18 cellular contexts compared by ENCODE assay signal in the genomic region with DNA sequence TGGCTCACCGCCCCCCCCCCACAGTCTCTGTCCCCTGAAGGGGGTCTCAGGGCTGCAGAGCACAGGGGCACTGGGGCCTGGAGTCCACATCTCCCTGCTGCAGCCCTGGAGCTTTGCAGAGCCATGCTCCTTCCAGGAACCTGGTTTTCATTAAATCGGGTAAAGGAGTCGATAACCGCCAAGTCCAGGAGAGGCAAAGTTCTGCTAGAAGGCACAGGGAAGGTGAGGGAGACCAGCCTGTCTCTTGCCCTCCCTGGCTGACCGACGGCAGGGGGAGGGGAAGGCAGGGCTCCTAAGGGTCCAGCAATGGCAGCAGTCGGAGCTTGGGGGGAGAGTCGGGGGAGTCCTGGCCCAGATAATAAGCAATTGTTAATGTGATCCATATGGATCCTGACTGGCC. TPM values are rescaled to one million over a fixed set of nuclear protein-coding genes. Genes with fewer than 3 reads are reported as not detected.
DNase-seq lines count a peak whose midpoint lies in the region; ATAC-seq and TF ChIP-seq lines count a peak whose summit lies in the region.
"Had no signal": no experiment of that assay in that cellular context is flagged by ENCODE, and none has a peak within 500 bp of the region (broad histone marks: within the 10 kb centered on the region; RNA-seq: fewer than 3 reads in every experiment).

No MANE protein-coding gene starts in this region.

- H3K18ac ChIP-seq in neuronal stem cell (ENCODE audit: low read length) = peak overlapping the region; percentile 25

- no peaks in the 10 kb centered on the region for H3K9me3 ChIP-seq in Caco-2
- H3K9me3 ChIP-seq in neuronal stem cell (replicated peaks in 1 of 2; ENCODE audit: control insufficient read depth in 2 of 2, insufficient read depth in 1 of 2, low read depth in 1 of 2, low read length in 2 of 2) = no peaks in the 10 kb centered on the region

- no peaks in the 10 kb centered on the region for H3K27me3 Mint-ChIP-seq in Caco-2 (ENCODE audit: insufficient read depth, unreplicated experiment)
- H3K27me3 Mint-ChIP-seq in effector memory CD8-positive, alpha-beta T cell = peaks cover 54 to 74% of the 10 kb centered on the region in 2 donors
- peaks cover 7 to 28% (median 12%) of the 10 kb centered on the region in 3 donors for H3K27me3 Mint-ChIP-seq in immature natural killer cell (ENCODE audit: low read depth in 3 of 3)

- H3K4me2 ChIP-seq in neuronal stem cell (ENCODE audit: insufficient read depth, low read length, poor library complexity, severe bottlenecking) = no peak overlapping the region

- H3K36me3 ChIP-seq in Caco-2 (ENCODE audit: control insufficient read depth, insufficient read depth, low read length) = no peaks in the 10 kb centered on the region
- H3K36me3 ChIP-seq in neuronal stem cell (replicated peaks in 1 of 2; ENCODE audit: control insufficient read depth in 2 of 2, insufficient read depth in 2 of 2, low read length in 2 of 2) = peaks cover 2 to 54% of the 10 kb centered on the region in 2 donors

- intact Hi-C loops in Caco-2 (cut with micrococcal nuclease; ENCODE audit: unreplicated experiment) = loop anchor here (2.0 kb wide), 1 partner anchor 21 kb away; no protein-coding TSS in a partner anchor

- H3K4me1 ChIP-seq in Caco-2 = peaks cover 48% of the 10 kb centered on the region
- peaks cover 22 to 40% of the 10 kb centered on the region in 2 donors for H3K4me1 ChIP-seq in neuronal stem cell (ENCODE audit: control insufficient read depth in 2 of 2, insufficient read depth in 1 of 2, low read depth in 1 of 2, low read length in 2 of 2)

- H3K4me3 ChIP-seq in Caco-2 (ENCODE audit: low read depth, low read length) = no peak overlapping the region
- H3K4me3 ChIP-seq in neuronal stem cell (ENCODE audit: low read length in 2 of 2) = no peak overlapping the region
- H3K4me3 ChIP-seq: GM23248, K562 had no signal

- no peak for ATAC-seq in effector memory CD8-positive, alpha-beta T cell (replicated peaks)
- ATAC-seq: K562 had no signal

- H3K4me1 Mint-ChIP-seq in Caco-2 (ENCODE audit: low read depth, unreplicated experiment) (peaks cover 17% of the 10 kb centered on the region), immature natural killer cell (peaks cover 8 to 12% of the 10 kb centered on the region in 2 donors)
- peaks cover 0 to 7% of the 10 kb centered on the region in 2 donors for H3K4me1 Mint-ChIP-seq in effector memory CD8-positive, alpha-beta T cell (ENCODE audit: low read depth in 2 of 2)

- H3K4ac ChIP-seq in neuronal stem cell (ENCODE audit: low read length) = no peak overlapping the region

- H4K8ac ChIP-seq in neuronal stem cell (ENCODE audit: low read depth, low read length) = no peak overlapping the region

- no peaks in the 10 kb centered on the region for H3K9me3 Mint-ChIP-seq in Caco-2 (ENCODE audit: unreplicated experiment)
- no peaks in the 10 kb centered on the region for H3K9me3 Mint-ChIP-seq in effector memory CD8-positive, alpha-beta T cell
- H3K9me3 Mint-ChIP-seq in immature natural killer cell = no peaks in the 10 kb centered on the region
- H3K9me3 Mint-ChIP-seq: CD4-positive, alpha-beta memory T cell had no signal

- no peak overlapping the region for H3K9ac ChIP-seq in neuronal stem cell (ENCODE audit: low read depth, low read length, poor library complexity)
- H3K9ac ChIP-seq: GM23248 had no signal

- no peak overlapping the region for H2AFZ ChIP-seq in neuronal stem cell (ENCODE audit: low read length)
- H2AFZ ChIP-seq: GM23248 had no signal

- no peak overlapping the region for H2BK5ac ChIP-seq in neuronal stem cell (ENCODE audit: low read length)

- H3K36me3 Mint-ChIP-seq in Caco-2 (ENCODE audit: insufficient read depth, unreplicated experiment) = no peaks in the 10 kb centered on the region
- no peaks in the 10 kb centered on the region for H3K36me3 Mint-ChIP-seq in effector memory CD8-positive, alpha-beta T cell (ENCODE audit: insufficient read depth)
- H3K36me3 Mint-ChIP-seq in immature natural killer cell = no peaks in the 10 kb centered on the region
- H3K36me3 Mint-ChIP-seq: CD4-positive, alpha-beta memory T cell had no signal

- H3K27me3 ChIP-seq in Caco-2 (replicated peaks; ENCODE audit: control insufficient read depth, insufficient read depth, low read length) (no peaks in the 10 kb centered on the region), neuronal stem cell (ENCODE audit: control insufficient read depth in 3 of 3, insufficient read depth in 3 of 3, low read depth in 1 of 3, low read length in 3 of 3) (no peaks in the 10 kb centered on the region)

- no peak for DNase-seq in Caco-2
- DNase-seq in effector memory CD8-positive, alpha-beta T cell = no peak
- no peak for DNase-seq in immature natural killer cell
- DNase-seq in neuronal stem cell (ENCODE audit: low spot score) = no peak
- no peak for DNase-seq in NCI-H128 (lab: John Stamatoyannopoulos, UW; ENCODE audit: unreplicated experiment)
- no peak for DNase-seq in GOT3 (lab: John Stamatoyannopoulos, UW)
- no peak for DNase-seq in NCI-H510A treated with DMSO at 0.1 percent for 48 hours (lab: John Stamatoyannopoulos, UW)
- DNase-seq in NCI-H82 treated with DMSO at 0.1 percent for 48 hours (lab: John Stamatoyannopoulos, UW; ENCODE audit: unreplicated experiment) = no peak
- DNase-seq: CD4-positive, alpha-beta memory T cell; GM23248; NCI-H1105; NCI-H1694 treated with DMSO at 0.1 percent for 48 hours; NCI-H774; SHP77 treated with DMSO at 0.1 percent for 48 hours had no signal

- H2BK120ac ChIP-seq in neuronal stem cell (ENCODE audit: low read depth, low read length) = no peak overlapping the region

- CTCF ChIA-PET in Caco-2 (lab: Charles Lee) = interaction anchor here (0.7 to 2.2 kb wide), 4 partner anchors 22 to 30 kb away, joined by 3 to 7 read pairs (median 4); no protein-coding TSS in a partner anchor

- no TSS peak for BruUV-seq in Caco-2 (replicated peaks; lab: Mats Ljungman, UMichigan)

- POLR2A ChIA-PET in Caco-2 (lab: Charles Lee) = no interaction called here

- H3K14ac ChIP-seq in neuronal stem cell (ENCODE audit: low read length) = no peak overlapping the region

- peak overlapping the region; percentile 31 for H2AK5ac ChIP-seq in neuronal stem cell (ENCODE audit: low read depth, low read length)

- H4K91ac ChIP-seq in neuronal stem cell (ENCODE audit: low read depth, low read length, poor library complexity) = no peak overlapping the region

- no peak overlapping the region for H2BK15ac ChIP-seq in neuronal stem cell (ENCODE audit: low read length)

- no CpG with 5 or more reads among the region's 8 CpGs for WGBS in neuronal stem cell (ENCODE audit: extremely low coverage in 2 of 2, insufficient read length in 2 of 2, insufficient replicate concordance in 1 of 2), 2 donors

- H3K23ac ChIP-seq in neuronal stem cell (ENCODE audit: low read depth, low read length, poor library complexity) = no peak overlapping the region

- H3K27ac Mint-ChIP-seq in Caco-2 (ENCODE audit: unreplicated experiment) (peak overlapping the region; percentile 74), immature natural killer cell (no peak overlapping the region)
- no peak overlapping the region for H3K27ac Mint-ChIP-seq in effector memory CD8-positive, alpha-beta T cell

- no peak overlapping the region for H2BK12ac ChIP-seq in neuronal stem cell (ENCODE audit: low read length)

- no peak overlapping the region for H3K27ac ChIP-seq in neuronal stem cell (replicated peaks; ENCODE audit: low read length)
- H3K27ac ChIP-seq: GM23248 had no signal

- no peak for TF ChIP-seq CTCF in Caco-2 (IDR thresholded peaks at IDR 0.05; ENCODE audit: insufficient read depth in 1 of 2, low read depth in 1 of 2, low read length in 1 of 2, severe bottlenecking in 1 of 2, unreplicated experiment in 1 of 2)

- H3K4me3 Mint-ChIP-seq in Caco-2 (ENCODE audit: unreplicated experiment) (peak overlapping the region; percentile 84), immature natural killer cell (peak overlapping the region in 3 of 5 donors; percentile 21 to 79 (median 52))
- peak overlapping the region; percentile 49 to 78 for H3K4me3 Mint-ChIP-seq in effector memory CD8-positive, alpha-beta T cell

- H3K79me1 ChIP-seq in neuronal stem cell (ENCODE audit: low read depth, low read length) = peaks cover 14% of the 10 kb centered on the region

RNA-seq across cellular contexts. Expression of gene FIGNL2, which starts 3.1 kb away (rescaled TPM):
- 3.5 and 3.6 TPM in 2 replicates for total RNA-seq in Caco-2 (2022)
- under 1 TPM in 1 of 3 donors, not detected in 2; 0.07 TPM for polyA plus RNA-seq in immature natural killer cell
- polyA plus RNA-seq in neuronal stem cell (2013, experiment 1 of 2) = 28.1 TPM
- 28.7 TPM for polyA plus RNA-seq in neuronal stem cell (2013, experiment 2 of 2)
- total RNA-seq: K562, RPMI7951 had no signal

RNA-seq across cellular contexts. Expression of gene ANKRD33, which starts 42.5 kb away (rescaled TPM):
- total RNA-seq in Caco-2 (2022) = not detected in 2 replicates
- polyA plus RNA-seq in immature natural killer cell = not detected
- 0.29 TPM for polyA plus RNA-seq in neuronal stem cell (2013, experiment 1 of 2)
- polyA plus RNA-seq in neuronal stem cell (2013, experiment 2 of 2) = 0.32 TPM
- total RNA-seq: CD4-positive, alpha-beta memory T cell; GM23248; NCI-H460; RPMI7951 had no signal
- polyA plus RNA-seq: BJ; CD4-positive, alpha-beta memory T cell; GM23248 had no signal
